8 cellular contexts compared by ENCODE assay signal in genomic region chr1:150364231-150365003, GRCh38. TPM values are rescaled to one million over a fixed set of nuclear protein-coding genes. Genes with fewer than 3 reads are reported as not detected.
DNase-seq lines count a peak whose midpoint lies in the region; ATAC-seq and TF ChIP-seq lines count a peak whose summit lies in the region.

No MANE protein-coding gene starts in this region.

- TF ChIP-seq CTCF in psoas muscle (IDR thresholded peaks at IDR 0.05): peak; percentile 7

- intact Hi-C loops in left ventricle myocardium superior (cut with micrococcal nuclease): loop anchor here (10.0 kb wide), 1 partner anchor 60 kb away; no protein-coding TSS in a partner anchor
- intact Hi-C loops in psoas muscle (cut with DNase I): no loop called here

- peaks cover 15% of the 10 kb centered on the region for H3K4me1 ChIP-seq in psoas muscle

- DNase-seq in DMS153 (lab: John Stamatoyannopoulos, UW) (peak; percentile 86), HEK293T (ENCODE audit: extremely low spot score) (peak; percentile 70), NCI-H146 (lab: John Stamatoyannopoulos, UW) (peak; percentile 86), T-helper 1 cell (peak; percentile 67 to 86 (median 78)), amniotic epithelial cell (ENCODE audit: low read depth) (peak; percentile 67), left ventricle myocardium superior (peak; percentile 88), psoas muscle (peak; percentile 83 to 92), ureter (ENCODE audit: low spot score) (peak; percentile 84)

- no peaks in the 10 kb centered on the region for H3K27me3 ChIP-seq in psoas muscle (ENCODE audit: insufficient read depth in 3 of 3, low read length in 2 of 3)

- CTCF ChIA-PET in HEK293T (lab: Yijun Ruan, JAX): no interaction called here

- ATAC-seq in left ventricle myocardium superior (peak; percentile 75), psoas muscle (peak; percentile 69 to 80 (median 75))

- peak overlapping the region; percentile 93 for H3K27ac ChIP-seq in psoas muscle

- peak overlapping the region; percentile 94 for H3K4me3 ChIP-seq in psoas muscle

- 0 to 1% (median 1%) methylated on average over 41 to 50 of the region's 50 CpGs for WGBS in psoas muscle, 3 donors

- POLR2A ChIA-PET in HEK293T (lab: Yijun Ruan, JAX): interaction anchor here (0.8 to 2.1 kb wide), 38 partner anchors 9 to 355 kb away, joined by 3 to 14 read pairs (median 4); partner anchors contain the start of genes C1orf54, CA14, FALEC and MCL1

- H3K9me3 ChIP-seq in psoas muscle: no peaks in the 10 kb centered on the region

- H3K36me3 ChIP-seq in psoas muscle (ENCODE audit: insufficient read depth in 1 of 2, low read depth in 1 of 2): no peaks in the 10 kb centered on the region

TF ChIP-seq in HEK293T, 16 proteins besides CTCF, POLR2A, EP300 and RAD21:
- TF ChIP-seq SUZ12 (IDR thresholded peaks at IDR 0.05) (no peak), NFRKB (IDR thresholded peaks at IDR 0.05) (0 out of 2 replicates have a peak, but pooled peaks have one; percentile 9), LEF1 (IDR thresholded peaks at IDR 0.05; ENCODE audit: borderline replicate concordance) (no peak), FOXK2 (IDR thresholded peaks at IDR 0.05) (no peak), ZNF384 (IDR thresholded peaks at IDR 0.05) (no peak)

RNA-seq across cellular contexts. Expression of gene RPRD2, which starts 0.5 kb away (rescaled TPM):
- total RNA-seq in left ventricle myocardium superior (24.4 TPM), psoas muscle (10 to 100 TPM; 18.5 to 33.7 (median 29.7) TPM), ureter (44.7 TPM)
- 10 to 100 TPM in 1 of 3 donors, 1 to 10 TPM in 2; 5.0 to 22.1 (median 8.9) TPM for polyA plus RNA-seq in psoas muscle

RNA-seq across cellular contexts. Expression of gene PRPF3, which starts 43.1 kb away (rescaled TPM):
- total RNA-seq in left ventricle myocardium superior (21.1 TPM), psoas muscle (10 to 100 TPM; 20.4 to 35.9 (median 22.2) TPM), ureter (112 TPM)
- polyA plus RNA-seq in psoas muscle: 10 to 100 TPM; 16.1 to 39.0 (median 24.1) TPM

Comparison
In these comparisons a context has a peak if more than half of its experiments do, and no peak if none do; other contexts are left out.
1. Peak in every context shown above with its lines: DNase-seq, ATAC-seq, H3K4me3 ChIP-seq and H3K27ac ChIP-seq.